Comparison of ENCODE assay signal across 1 cellular context in the genomic region with DNA sequence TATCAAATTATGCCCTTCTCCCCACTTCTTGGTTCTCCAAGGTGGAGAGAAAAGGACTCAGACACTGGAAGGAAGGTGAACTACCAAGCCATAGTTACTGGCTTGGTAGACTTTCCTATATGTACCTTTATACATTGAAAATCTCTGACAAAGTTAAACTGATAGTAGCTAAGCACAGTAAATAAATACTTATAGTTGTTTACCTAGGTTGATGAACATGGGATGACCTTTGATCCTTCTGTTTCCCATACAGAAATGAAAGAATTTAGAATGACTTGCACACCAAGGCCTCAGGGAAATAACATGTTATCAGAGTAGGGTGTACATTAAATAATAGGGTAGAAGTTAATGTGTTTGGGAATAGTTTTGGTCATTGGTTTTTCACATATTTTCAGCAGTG.
A peak's percentile ranks its signal among the peaks of the same experiment; 100 is the strongest.
TF ChIP-seq lines count a peak whose summit lies in the region.

No MANE protein-coding gene starts in this region.

TF ChIP-seq in HepG2, 621 proteins besides CTCF, POLR2A, EP300 and RAD21 (continued from another document and continues in another):
- TF ChIP-seq, protein P1, sequence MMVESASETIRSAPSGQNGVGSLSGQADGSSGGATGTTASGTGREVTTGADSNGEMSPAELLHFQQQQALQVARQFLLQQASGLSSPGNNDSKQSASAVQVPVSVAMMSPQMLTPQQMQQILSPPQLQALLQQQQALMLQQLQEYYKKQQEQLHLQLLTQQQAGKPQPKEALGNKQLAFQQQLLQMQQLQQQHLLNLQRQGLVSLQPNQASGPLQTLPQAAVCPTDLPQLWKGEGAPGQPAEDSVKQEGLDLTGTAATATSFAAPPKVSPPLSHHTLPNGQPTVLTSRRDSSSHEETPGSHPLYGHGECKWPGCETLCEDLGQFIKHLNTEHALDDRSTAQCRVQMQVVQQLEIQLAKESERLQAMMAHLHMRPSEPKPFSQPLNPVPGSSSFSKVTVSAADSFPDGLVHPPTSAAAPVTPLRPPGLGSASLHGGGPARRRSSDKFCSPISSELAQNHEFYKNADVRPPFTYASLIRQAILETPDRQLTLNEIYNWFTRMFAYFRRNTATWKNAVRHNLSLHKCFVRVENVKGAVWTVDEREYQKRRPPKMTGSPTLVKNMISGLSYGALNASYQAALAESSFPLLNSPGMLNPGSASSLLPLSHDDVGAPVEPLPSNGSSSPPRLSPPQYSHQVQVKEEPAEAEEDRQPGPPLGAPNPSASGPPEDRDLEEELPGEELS (CRISPR knock-in tag; IDR thresholded peaks at IDR 0.05), result peak; percentile 71
- TF ChIP-seq SOX5 (CRISPR knock-in tag; IDR thresholded peaks at IDR 0.05; ENCODE audit: borderline replicate concordance) (peak; percentile 58; the same call in 1 of the 2 replicates), GATAD1 (CRISPR knock-in tag; IDR thresholded peaks at IDR 0.05) (0 out of 2 replicates have a peak, but pooled peaks have one; percentile 10), RXRB (CRISPR knock-in tag; IDR thresholded peaks at IDR 0.05; ENCODE audit: borderline replicate concordance) (peak; percentile 76), ZNF644 (CRISPR knock-in tag; IDR thresholded peaks at IDR 0.05; ENCODE audit: low read depth) (peak; percentile 63; the same call in 1 of the 2 replicates), ZNF792 (CRISPR knock-in tag; IDR thresholded peaks at IDR 0.05) (peak; percentile 79; the same call in 1 of the 2 replicates), SNAI1 (CRISPR knock-in tag; IDR thresholded peaks at IDR 0.05; ENCODE audit: borderline replicate concordance) (no peak), FOXK1 (CRISPR knock-in tag; IDR thresholded peaks at IDR 0.05; ENCODE audit: borderline replicate concordance, low read depth) (peak; percentile 50; the same call in 1 of the 2 replicates), KAT8 (CRISPR knock-in tag; IDR thresholded peaks at IDR 0.05) (peak; percentile 30; the same call in 1 of the 2 replicates), FOXA3 (CRISPR knock-in tag; IDR thresholded peaks at IDR 0.05) (peak; percentile 95), MIXL1 (CRISPR knock-in tag; IDR thresholded peaks at IDR 0.05) (peak; percentile 90), KMT2A (CRISPR knock-in tag; IDR thresholded peaks at IDR 0.05) (no peak; the same call in 1 of the 2 replicates), ZNF720 (CRISPR knock-in tag; IDR thresholded peaks at IDR 0.05) (no peak), HMG20A (CRISPR knock-in tag; IDR thresholded peaks at IDR 0.05; ENCODE audit: borderline replicate concordance) (peak; percentile 30; the same call in 1 of the 2 replicates), ZNF136 (CRISPR knock-in tag; IDR thresholded peaks at IDR 0.05; ENCODE audit: low read depth) (no peak), THAP11 (CRISPR knock-in tag; IDR thresholded peaks at IDR 0.05) (peak; percentile 43; the same call in 1 of the 2 replicates), RCOR2 (CRISPR knock-in tag; IDR thresholded peaks at IDR 0.05) (0 out of 2 replicates have a peak, but pooled peaks have one; percentile 35), MED8 (CRISPR knock-in tag; IDR thresholded peaks at IDR 0.05; ENCODE audit: insufficient replicate concordance) (no peak), NFE2L2 (IDR thresholded peaks at IDR 0.05; ENCODE audit: low read length) (peak; percentile 65), DPF2 (CRISPR knock-in tag; IDR thresholded peaks at IDR 0.05; ENCODE audit: borderline replicate concordance, low read depth) (peak; percentile 63; the same call in 1 of the 2 replicates), SIX1 (CRISPR knock-in tag; IDR thresholded peaks at IDR 0.05; ENCODE audit: borderline replicate concordance) (peak; percentile 21; the same call in 1 of the 2 replicates), ZNF660 (CRISPR knock-in tag; IDR thresholded peaks at IDR 0.05; ENCODE audit: borderline replicate concordance, low read depth) (no peak), RARA (CRISPR knock-in tag; IDR thresholded peaks at IDR 0.05) (peak; percentile 57), SIX4 (CRISPR knock-in tag; IDR thresholded peaks at IDR 0.05) (peak; percentile 61; the same call in 1 of the 2 replicates), SMAD3 (CRISPR knock-in tag; IDR thresholded peaks at IDR 0.05) (peak; percentile 61; the same call in 1 of the 2 replicates)
- TF ChIP-seq, protein P2, sequence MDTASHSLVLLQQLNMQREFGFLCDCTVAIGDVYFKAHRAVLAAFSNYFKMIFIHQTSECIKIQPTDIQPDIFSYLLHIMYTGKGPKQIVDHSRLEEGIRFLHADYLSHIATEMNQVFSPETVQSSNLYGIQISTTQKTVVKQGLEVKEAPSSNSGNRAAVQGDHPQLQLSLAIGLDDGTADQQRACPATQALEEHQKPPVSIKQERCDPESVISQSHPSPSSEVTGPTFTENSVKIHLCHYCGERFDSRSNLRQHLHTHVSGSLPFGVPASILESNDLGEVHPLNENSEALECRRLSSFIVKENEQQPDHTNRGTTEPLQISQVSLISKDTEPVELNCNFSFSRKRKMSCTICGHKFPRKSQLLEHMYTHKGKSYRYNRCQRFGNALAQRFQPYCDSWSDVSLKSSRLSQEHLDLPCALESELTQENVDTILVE (CRISPR knock-in tag; IDR thresholded peaks at IDR 0.05), result 0 out of 2 replicates have a peak, but pooled peaks have one; percentile 28
- TF ChIP-seq, protein P3, sequence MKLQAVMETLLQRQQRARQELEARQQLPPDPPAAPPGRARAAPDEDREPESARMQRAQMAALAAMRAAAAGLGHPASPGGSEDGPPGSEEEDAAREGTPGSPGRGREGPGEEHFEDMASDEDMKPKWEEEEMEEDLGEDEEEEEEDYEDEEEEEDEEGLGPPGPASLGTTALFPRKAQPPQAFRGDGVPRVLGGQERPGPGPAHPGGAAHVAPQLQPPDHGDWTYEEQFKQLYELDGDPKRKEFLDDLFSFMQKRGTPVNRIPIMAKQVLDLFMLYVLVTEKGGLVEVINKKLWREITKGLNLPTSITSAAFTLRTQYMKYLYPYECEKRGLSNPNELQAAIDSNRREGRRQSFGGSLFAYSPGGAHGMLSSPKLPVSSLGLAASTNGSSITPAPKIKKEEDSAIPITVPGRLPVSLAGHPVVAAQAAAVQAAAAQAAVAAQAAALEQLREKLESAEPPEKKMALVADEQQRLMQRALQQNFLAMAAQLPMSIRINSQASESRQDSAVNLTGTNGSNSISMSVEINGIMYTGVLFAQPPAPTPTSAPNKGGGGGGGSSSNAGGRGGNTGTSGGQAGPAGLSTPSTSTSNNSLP (IDR thresholded peaks at IDR 0.05; ENCODE audit: low read depth, low read length), result peak; percentile 94
- TF ChIP-seq, protein P4, sequence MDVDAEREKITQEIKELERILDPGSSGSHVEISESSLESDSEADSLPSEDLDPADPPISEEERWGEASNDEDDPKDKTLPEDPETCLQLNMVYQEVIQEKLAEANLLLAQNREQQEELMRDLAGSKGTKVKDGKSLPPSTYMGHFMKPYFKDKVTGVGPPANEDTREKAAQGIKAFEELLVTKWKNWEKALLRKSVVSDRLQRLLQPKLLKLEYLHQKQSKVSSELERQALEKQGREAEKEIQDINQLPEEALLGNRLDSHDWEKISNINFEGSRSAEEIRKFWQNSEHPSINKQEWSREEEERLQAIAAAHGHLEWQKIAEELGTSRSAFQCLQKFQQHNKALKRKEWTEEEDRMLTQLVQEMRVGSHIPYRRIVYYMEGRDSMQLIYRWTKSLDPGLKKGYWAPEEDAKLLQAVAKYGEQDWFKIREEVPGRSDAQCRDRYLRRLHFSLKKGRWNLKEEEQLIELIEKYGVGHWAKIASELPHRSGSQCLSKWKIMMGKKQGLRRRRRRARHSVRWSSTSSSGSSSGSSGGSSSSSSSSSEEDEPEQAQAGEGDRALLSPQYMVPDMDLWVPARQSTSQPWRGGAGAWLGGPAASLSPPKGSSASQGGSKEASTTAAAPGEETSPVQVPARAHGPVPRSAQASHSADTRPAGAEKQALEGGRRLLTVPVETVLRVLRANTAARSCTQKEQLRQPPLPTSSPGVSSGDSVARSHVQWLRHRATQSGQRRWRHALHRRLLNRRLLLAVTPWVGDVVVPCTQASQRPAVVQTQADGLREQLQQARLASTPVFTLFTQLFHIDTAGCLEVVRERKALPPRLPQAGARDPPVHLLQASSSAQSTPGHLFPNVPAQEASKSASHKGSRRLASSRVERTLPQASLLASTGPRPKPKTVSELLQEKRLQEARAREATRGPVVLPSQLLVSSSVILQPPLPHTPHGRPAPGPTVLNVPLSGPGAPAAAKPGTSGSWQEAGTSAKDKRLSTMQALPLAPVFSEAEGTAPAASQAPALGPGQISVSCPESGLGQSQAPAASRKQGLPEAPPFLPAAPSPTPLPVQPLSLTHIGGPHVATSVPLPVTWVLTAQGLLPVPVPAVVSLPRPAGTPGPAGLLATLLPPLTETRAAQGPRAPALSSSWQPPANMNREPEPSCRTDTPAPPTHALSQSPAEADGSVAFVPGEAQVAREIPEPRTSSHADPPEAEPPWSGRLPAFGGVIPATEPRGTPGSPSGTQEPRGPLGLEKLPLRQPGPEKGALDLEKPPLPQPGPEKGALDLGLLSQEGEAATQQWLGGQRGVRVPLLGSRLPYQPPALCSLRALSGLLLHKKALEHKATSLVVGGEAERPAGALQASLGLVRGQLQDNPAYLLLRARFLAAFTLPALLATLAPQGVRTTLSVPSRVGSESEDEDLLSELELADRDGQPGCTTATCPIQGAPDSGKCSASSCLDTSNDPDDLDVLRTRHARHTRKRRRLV (CRISPR knock-in tag; IDR thresholded peaks at IDR 0.05), result no peak
- TF ChIP-seq, protein P5, sequence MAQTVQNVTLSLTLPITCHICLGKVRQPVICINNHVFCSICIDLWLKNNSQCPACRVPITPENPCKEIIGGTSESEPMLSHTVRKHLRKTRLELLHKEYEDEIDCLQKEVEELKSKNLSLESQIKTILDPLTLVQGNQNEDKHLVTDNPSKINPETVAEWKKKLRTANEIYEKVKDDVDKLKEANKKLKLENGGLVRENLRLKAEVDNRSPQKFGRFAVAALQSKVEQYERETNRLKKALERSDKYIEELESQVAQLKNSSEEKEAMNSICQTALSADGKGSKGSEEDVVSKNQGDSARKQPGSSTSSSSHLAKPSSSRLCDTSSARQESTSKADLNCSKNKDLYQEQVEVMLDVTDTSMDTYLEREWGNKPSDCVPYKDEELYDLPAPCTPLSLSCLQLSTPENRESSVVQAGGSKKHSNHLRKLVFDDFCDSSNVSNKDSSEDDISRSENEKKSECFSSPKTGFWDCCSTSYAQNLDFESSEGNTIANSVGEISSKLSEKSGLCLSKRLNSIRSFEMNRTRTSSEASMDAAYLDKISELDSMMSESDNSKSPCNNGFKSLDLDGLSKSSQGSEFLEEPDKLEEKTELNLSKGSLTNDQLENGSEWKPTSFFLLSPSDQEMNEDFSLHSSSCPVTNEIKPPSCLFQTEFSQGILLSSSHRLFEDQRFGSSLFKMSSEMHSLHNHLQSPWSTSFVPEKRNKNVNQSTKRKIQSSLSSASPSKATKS (CRISPR knock-in tag; IDR thresholded peaks at IDR 0.05), result 0 out of 2 replicates have a peak, but pooled peaks have one; percentile 78
- TF ChIP-seq, protein P6, sequence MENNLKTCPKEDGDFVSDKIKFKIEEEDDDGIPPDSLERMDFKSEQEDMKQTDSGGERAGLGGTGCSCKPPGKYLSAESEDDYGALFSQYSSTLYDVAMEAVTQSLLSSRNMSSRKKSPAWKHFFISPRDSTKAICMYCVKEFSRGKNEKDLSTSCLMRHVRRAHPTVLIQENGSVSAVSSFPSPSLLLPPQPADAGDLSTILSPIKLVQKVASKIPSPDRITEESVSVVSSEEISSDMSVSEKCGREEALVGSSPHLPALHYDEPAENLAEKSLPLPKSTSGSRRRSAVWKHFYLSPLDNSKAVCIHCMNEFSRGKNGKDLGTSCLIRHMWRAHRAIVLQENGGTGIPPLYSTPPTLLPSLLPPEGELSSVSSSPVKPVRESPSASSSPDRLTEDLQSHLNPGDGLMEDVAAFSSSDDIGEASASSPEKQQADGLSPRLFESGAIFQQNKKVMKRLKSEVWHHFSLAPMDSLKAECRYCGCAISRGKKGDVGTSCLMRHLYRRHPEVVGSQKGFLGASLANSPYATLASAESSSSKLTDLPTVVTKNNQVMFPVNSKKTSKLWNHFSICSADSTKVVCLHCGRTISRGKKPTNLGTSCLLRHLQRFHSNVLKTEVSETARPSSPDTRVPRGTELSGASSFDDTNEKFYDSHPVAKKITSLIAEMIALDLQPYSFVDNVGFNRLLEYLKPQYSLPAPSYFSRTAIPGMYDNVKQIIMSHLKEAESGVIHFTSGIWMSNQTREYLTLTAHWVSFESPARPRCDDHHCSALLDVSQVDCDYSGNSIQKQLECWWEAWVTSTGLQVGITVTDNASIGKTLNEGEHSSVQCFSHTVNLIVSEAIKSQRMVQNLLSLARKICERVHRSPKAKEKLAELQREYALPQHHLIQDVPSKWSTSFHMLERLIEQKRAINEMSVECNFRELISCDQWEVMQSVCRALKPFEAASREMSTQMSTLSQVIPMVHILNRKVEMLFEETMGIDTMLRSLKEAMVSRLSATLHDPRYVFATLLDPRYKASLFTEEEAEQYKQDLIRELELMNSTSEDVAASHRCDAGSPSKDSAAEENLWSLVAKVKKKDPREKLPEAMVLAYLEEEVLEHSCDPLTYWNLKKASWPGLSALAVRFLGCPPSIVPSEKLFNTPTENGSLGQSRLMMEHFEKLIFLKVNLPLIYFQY (CRISPR knock-in tag; IDR thresholded peaks at IDR 0.05; ENCODE audit: borderline replicate concordance), result peak; percentile 38; the same call in 1 of the 2 replicates
- TF ChIP-seq, protein P7, sequence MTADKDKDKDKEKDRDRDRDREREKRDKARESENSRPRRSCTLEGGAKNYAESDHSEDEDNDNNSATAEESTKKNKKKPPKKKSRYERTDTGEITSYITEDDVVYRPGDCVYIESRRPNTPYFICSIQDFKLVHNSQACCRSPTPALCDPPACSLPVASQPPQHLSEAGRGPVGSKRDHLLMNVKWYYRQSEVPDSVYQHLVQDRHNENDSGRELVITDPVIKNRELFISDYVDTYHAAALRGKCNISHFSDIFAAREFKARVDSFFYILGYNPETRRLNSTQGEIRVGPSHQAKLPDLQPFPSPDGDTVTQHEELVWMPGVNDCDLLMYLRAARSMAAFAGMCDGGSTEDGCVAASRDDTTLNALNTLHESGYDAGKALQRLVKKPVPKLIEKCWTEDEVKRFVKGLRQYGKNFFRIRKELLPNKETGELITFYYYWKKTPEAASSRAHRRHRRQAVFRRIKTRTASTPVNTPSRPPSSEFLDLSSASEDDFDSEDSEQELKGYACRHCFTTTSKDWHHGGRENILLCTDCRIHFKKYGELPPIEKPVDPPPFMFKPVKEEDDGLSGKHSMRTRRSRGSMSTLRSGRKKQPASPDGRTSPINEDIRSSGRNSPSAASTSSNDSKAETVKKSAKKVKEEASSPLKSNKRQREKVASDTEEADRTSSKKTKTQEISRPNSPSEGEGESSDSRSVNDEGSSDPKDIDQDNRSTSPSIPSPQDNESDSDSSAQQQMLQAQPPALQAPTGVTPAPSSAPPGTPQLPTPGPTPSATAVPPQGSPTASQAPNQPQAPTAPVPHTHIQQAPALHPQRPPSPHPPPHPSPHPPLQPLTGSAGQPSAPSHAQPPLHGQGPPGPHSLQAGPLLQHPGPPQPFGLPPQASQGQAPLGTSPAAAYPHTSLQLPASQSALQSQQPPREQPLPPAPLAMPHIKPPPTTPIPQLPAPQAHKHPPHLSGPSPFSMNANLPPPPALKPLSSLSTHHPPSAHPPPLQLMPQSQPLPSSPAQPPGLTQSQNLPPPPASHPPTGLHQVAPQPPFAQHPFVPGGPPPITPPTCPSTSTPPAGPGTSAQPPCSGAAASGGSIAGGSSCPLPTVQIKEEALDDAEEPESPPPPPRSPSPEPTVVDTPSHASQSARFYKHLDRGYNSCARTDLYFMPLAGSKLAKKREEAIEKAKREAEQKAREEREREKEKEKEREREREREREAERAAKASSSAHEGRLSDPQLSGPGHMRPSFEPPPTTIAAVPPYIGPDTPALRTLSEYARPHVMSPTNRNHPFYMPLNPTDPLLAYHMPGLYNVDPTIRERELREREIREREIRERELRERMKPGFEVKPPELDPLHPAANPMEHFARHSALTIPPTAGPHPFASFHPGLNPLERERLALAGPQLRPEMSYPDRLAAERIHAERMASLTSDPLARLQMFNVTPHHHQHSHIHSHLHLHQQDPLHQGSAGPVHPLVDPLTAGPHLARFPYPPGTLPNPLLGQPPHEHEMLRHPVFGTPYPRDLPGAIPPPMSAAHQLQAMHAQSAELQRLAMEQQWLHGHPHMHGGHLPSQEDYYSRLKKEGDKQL (CRISPR knock-in tag; IDR thresholded peaks at IDR 0.05; ENCODE audit: low read depth), result 0 out of 2 replicates have a peak, but pooled peaks have one; percentile 37
